Comparison of ENCODE assay signal across 8 cellular contexts in the genomic region with DNA sequence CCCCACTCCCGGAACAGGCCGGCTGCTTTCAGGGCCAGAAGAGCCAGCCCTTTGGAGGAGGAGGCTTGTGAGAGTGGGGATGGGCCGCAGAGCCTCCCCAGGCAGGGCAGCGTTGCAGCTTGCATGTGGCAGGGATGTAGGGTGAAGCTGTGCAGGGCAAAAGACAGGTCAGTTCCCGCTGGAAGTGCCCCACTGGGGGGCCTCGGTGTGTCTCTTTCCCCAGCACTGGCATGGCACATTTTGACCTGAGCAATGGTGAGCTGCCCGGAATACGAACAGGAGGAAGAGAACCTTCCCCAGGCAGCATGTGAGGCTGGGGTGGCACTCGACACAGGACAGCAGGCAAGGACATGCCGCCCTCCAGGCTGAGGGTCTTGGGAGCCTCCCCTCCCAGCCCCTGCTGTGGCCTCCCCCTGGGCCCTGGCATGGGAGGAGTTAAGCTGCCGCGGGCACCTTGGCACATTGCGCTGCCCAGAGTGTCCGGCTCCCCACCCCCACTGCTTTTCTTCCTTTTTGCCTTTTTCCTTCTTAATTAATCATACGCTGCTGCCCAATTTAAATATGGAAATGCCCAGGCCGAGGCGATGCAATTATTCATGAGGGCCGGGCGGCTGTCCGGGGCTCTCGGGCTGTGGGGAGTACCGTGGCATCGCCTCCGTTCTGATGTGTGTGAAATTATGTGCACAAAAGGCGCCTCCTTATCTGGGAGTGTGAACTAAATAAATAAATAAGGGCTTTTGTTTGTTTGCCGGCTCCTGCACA.
A peak's percentile ranks its signal among the peaks of the same experiment; 100 is the strongest.
DNase-seq lines count a peak whose midpoint lies in the region; ATAC-seq, FAIRE-seq and TF ChIP-seq lines count a peak whose summit lies in the region.

No MANE protein-coding gene starts in this region.

- H2AFZ ChIP-seq in HCT116 (ENCODE audit: low read depth, low read length, poor library complexity, severe bottlenecking), result peak overlapping the region; percentile 81

- TF ChIP-seq RAD21 in HCT116 (IDR thresholded peaks at IDR 0.05; ENCODE audit: low read depth), result no peak

- H3K4me3 ChIP-seq in HCT116 (replicated peaks in 1 of 2; ENCODE audit: low read depth in 1 of 2, low read length in 2 of 2), result peak overlapping the region; percentile 70 to 78

- H3K27me3 Mint-ChIP-seq in naive B cell, result no peaks in the 10 kb centered on the region

- POLR2A ChIA-PET in HCT116 (lab: Charles Lee), result interaction anchor here (0.9 to 2.3 kb wide), 6 partner anchors 12 to 47 kb away, joined by 3 to 9 read pairs (median 4); no protein-coding TSS in a partner anchor

- ATAC-seq in HCT116 (peak; percentile 57), naive B cell (ENCODE audit: low read depth in 2 of 2) (peak in 1 of 2 donors; percentile 7), GM21529 (IDR thresholded peaks at IDR 0.05; ENCODE audit: unreplicated experiment) (no peak)

- no peaks in the 10 kb centered on the region for H3K9me2 ChIP-seq in HCT116 (ENCODE audit: insufficient read depth)

- CTCF ChIA-PET in HCT116 (lab: Charles Lee), result interaction anchor here (1.0 to 1.8 kb wide), 6 partner anchors 12 to 64 kb away, joined by 3 to 10 read pairs (median 3); no protein-coding TSS in a partner anchor

- peak overlapping the region; percentile 97 for H3K4me2 ChIP-seq in HCT116 (ENCODE audit: low read length)

- no peaks in the 10 kb centered on the region for H4K20me1 ChIP-seq in HCT116 (ENCODE audit: insufficient read depth)

- peak overlapping the region; percentile 85 for H3K27ac ChIP-seq in HCT116 (ENCODE audit: low read depth, low read length)

- DNase-seq in AG08395 (ENCODE audit: low spot score) (peak; percentile 58), HCT116 (ENCODE audit: low read depth, low spot score) (no peak), UCSD-AML1 (lab: John Stamatoyannopoulos, UW; ENCODE audit: unreplicated experiment) (peak; percentile 81), epidermal melanocyte (ENCODE audit: insufficient read length, low spot score) (peak; percentile 74), naive B cell (no peak), SIG-M5 (lab: John Stamatoyannopoulos, UW) (no peak), GM19239 (ENCODE audit: insufficient read length, low spot score) (no peak)

- H3K36me3 ChIP-seq in HCT116 (ENCODE audit: control insufficient read depth in 1 of 2, insufficient read depth in 2 of 2, low read length in 2 of 2), result no peaks in the 10 kb centered on the region

- peak overlapping the region; percentile 89 for H3K9ac ChIP-seq in HCT116 (ENCODE audit: low read length)

- no peak for FAIRE-seq in GM19239 (lab: Jason Lieb, UNC)

- H3K4me1 ChIP-seq in HCT116 (ENCODE audit: control insufficient read depth in 1 of 2, insufficient read depth in 2 of 2, low read length in 2 of 2), result peaks cover 19 to 27% of the 10 kb centered on the region in 2 experiments

- no TSS peak for BruUV-seq in HCT116 (replicated peaks; lab: Mats Ljungman, UMichigan)

- peak overlapping the region; percentile 89 to 95 (median 92) for H3K4me3 Mint-ChIP-seq in naive B cell

- TF ChIP-seq CTCF in HCT116 (IDR thresholded peaks at IDR 0.05 in 2 of 3, conservative IDR thresholded peaks at IDR 0.05 in 1 of 3; ENCODE audit: borderline replicate concordance in 1 of 3, insufficient read depth in 1 of 3, low read depth in 2 of 3, low read length in 2 of 3), result peak in 2 of 3 experiments; percentile 8 to 10; a peak in 1 of 6 replicates

- H3K9me3 Mint-ChIP-seq in naive B cell, result no peaks in the 10 kb centered on the region

- H3K27ac Mint-ChIP-seq in naive B cell, result peak overlapping the region; percentile 79 to 96 (median 93)

- RAD21 ChIA-PET in HCT116 (lab: Charles Lee; ENCODE audit: low non-redundant PET in 1 of 2, low total read pairs in 2 of 2, uncharacterized antibody in 2 of 2, unreplicated experiment in 2 of 2), result interaction anchor here in 1 of 2 experiments (1.1 kb wide), 1 partner anchor 46 kb away, joined by 3 read pairs; no protein-coding TSS in a partner anchor

- intact Hi-C loops in HCT116 (cut with micrococcal nuclease), result no loop called here

- TF ChIP-seq POLR2A in HCT116 (IDR thresholded peaks at IDR 0.05; ENCODE audit: borderline replicate concordance, extremely low read depth, insufficient read depth, insufficient read length), result no peak

- H3K79me2 ChIP-seq in HCT116 (ENCODE audit: insufficient read depth, low read length), result peaks cover 40% of the 10 kb centered on the region

- no peaks in the 10 kb centered on the region for H3K9me3 ChIP-seq in HCT116 (ENCODE audit: control insufficient read depth in 1 of 2, insufficient read depth in 1 of 2, low read depth in 1 of 2, low read length in 2 of 2)

- H3K27me3 ChIP-seq in HCT116 (ENCODE audit: insufficient read depth, low read length), result no peaks in the 10 kb centered on the region

- peaks cover 19 to 69% (median 36%) of the 10 kb centered on the region in 3 donors for H3K4me1 Mint-ChIP-seq in naive B cell

- H3K36me3 Mint-ChIP-seq in naive B cell, result no peaks in the 10 kb centered on the region

TF ChIP-seq in HCT116, 20 proteins besides CTCF, POLR2A, EP300 and RAD21:
- TF ChIP-seq ZNF274 (IDR thresholded peaks at IDR 0.05; ENCODE audit: low read depth, low read length), result no peak
- TF ChIP-seq CBX3 (IDR thresholded peaks at IDR 0.05; ENCODE audit: low read depth), result no peak
- 0 out of 2 replicates have a peak, but pooled peaks have one; percentile 19 for TF ChIP-seq POLR2AphosphoS5 (IDR thresholded peaks at IDR 0.05; ENCODE audit: low read depth, low read length)
- TF ChIP-seq, protein P1, sequence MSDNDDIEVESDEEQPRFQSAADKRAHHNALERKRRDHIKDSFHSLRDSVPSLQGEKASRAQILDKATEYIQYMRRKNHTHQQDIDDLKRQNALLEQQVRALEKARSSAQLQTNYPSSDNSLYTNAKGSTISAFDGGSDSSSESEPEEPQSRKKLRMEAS (IDR thresholded peaks at IDR 0.05), result peak; percentile 4
- TF ChIP-seq, protein P2, sequence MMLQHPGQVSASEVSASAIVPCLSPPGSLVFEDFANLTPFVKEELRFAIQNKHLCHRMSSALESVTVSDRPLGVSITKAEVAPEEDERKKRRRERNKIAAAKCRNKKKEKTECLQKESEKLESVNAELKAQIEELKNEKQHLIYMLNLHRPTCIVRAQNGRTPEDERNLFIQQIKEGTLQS (IDR thresholded peaks at IDR 0.05), result no peak
- 0 out of 2 replicates have a peak, but pooled peaks have one; percentile 39 for TF ChIP-seq SIN3A (IDR thresholded peaks at IDR 0.05; ENCODE audit: low read depth)
- no peak for TF ChIP-seq SRF (IDR thresholded peaks at IDR 0.05; ENCODE audit: low read depth)
TF ChIP-seq in HCT116: peak in this region for 3.

Comparison
In these comparisons a context has a peak if more than half of its experiments do, and no peak if none do; other contexts are left out.
1. DNase-seq: peak in AG08395 (single experiment), UCSD-AML1 (single experiment) and epidermal melanocyte (single experiment); none in HCT116 (single experiment), naive B cell (single experiment), SIG-M5 (single experiment) and GM19239 (single experiment).